Comparison of ENCODE assay signal across 16 cellular contexts in the genomic region with DNA sequence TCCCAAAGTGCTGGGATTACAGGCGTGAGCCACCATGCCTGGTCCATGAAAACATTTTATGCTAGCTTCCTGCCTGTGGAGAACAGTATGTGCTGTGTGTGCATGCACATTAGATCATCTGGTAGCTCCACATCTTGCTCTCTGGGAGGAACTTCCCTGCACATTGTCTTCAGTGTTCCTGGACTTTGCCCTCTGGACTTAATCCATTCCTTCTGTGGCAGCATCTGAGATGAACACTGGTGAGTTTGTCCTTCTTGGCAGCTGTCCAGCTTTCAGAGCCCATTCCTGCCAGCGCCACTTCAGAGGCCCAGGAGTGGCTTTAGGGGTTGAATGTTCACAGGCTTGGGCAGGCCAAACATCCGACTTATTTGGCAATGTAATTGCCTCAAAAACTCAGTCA.
DNase-seq lines count a peak whose midpoint lies in the region; ATAC-seq and TF ChIP-seq lines count a peak whose summit lies in the region.
"Had no signal": no experiment of that assay in that cellular context is flagged by ENCODE, and none has a peak within 500 bp of the region (broad histone marks: within the 10 kb centered on the region; RNA-seq: fewer than 3 reads in every experiment).

No MANE protein-coding gene starts in this region.

- no peak overlapping the region for H2BK120ac ChIP-seq in neuronal stem cell (ENCODE audit: low read depth, low read length)

- no peak overlapping the region for H3K27ac ChIP-seq in neuronal stem cell (replicated peaks; ENCODE audit: low read length)
- H3K27ac ChIP-seq in right atrium auricular region, result no peak overlapping the region
- H3K27ac ChIP-seq: esophagus squamous epithelium, heart left ventricle, tibial nerve had no signal

- no peak overlapping the region for H3K4ac ChIP-seq in neuronal stem cell (ENCODE audit: low read length)

- peaks cover 0 to 7% (median 0%) of the 10 kb centered on the region in 3 experiments for H3K27me3 ChIP-seq in neuronal stem cell (ENCODE audit: control insufficient read depth in 3 of 3, insufficient read depth in 3 of 3, low read depth in 1 of 3, low read length in 3 of 3)
- H3K27me3 ChIP-seq in right atrium auricular region, result no peaks in the 10 kb centered on the region
- H3K27me3 ChIP-seq: esophagus squamous epithelium, tibial nerve had no signal

- H2BK12ac ChIP-seq in neuronal stem cell (ENCODE audit: low read length), result no peak overlapping the region

- no peak overlapping the region for H2AK5ac ChIP-seq in neuronal stem cell (ENCODE audit: low read depth, low read length)

- intact Hi-C loops in left colon (cut with DNase I, micrococcal nuclease), result no loop called here

- H3K79me1 ChIP-seq in neuronal stem cell (ENCODE audit: low read depth, low read length), result no peaks in the 10 kb centered on the region

- H2BK15ac ChIP-seq in neuronal stem cell (ENCODE audit: low read length), result no peak overlapping the region

- H3K9me3 ChIP-seq in neuronal stem cell (replicated peaks in 1 of 2; ENCODE audit: control insufficient read depth in 2 of 2, insufficient read depth in 1 of 2, low read depth in 1 of 2, low read length in 2 of 2), result peaks cover 0 to 5% of the 10 kb centered on the region in 2 donors
- H3K9me3 ChIP-seq in right atrium auricular region, result peaks cover 0 to 16% of the 10 kb centered on the region in 2 donors
- H3K9me3 ChIP-seq: esophagus squamous epithelium had no signal

- H3K23ac ChIP-seq in neuronal stem cell (ENCODE audit: low read depth, low read length, poor library complexity), result no peak overlapping the region

- H4K8ac ChIP-seq in neuronal stem cell (ENCODE audit: low read depth, low read length), result no peak overlapping the region

- H4K91ac ChIP-seq in neuronal stem cell (ENCODE audit: low read depth, low read length, poor library complexity), result no peak overlapping the region

- peak; percentile 96 for ATAC-seq in left colon
- no peak for ATAC-seq in HG03045 (IDR thresholded peaks at IDR 0.05; ENCODE audit: unreplicated experiment)
- ATAC-seq: activated CD4-positive, CD25-positive, alpha-beta regulatory T cell treated with anti-CD3 and anti-CD28 coated beads, Interleukin-2, amount 50 U/mL, for 24 hours; heart left ventricle; natural killer cell had no signal

- no CpG with 5 or more reads among the region's 3 CpGs for WGBS in neuronal stem cell (ENCODE audit: extremely low coverage in 2 of 2, insufficient read length in 2 of 2, insufficient replicate concordance in 1 of 2), 2 donors

- TF ChIP-seq CTCF in right atrium auricular region (IDR thresholded peaks at IDR 0.05), result no peak

- no peak overlapping the region for H3K14ac ChIP-seq in neuronal stem cell (ENCODE audit: low read length)

- H3K4me3 ChIP-seq in neuronal stem cell (ENCODE audit: low read length in 2 of 2) (no peak overlapping the region), right atrium auricular region (no peak overlapping the region)
- H3K4me3 ChIP-seq: esophagus squamous epithelium, heart left ventricle, tibial nerve had no signal

- peaks cover 0 to 2% of the 10 kb centered on the region in 2 donors for H3K4me1 ChIP-seq in neuronal stem cell (ENCODE audit: control insufficient read depth in 2 of 2, insufficient read depth in 1 of 2, low read depth in 1 of 2, low read length in 2 of 2)
- H3K4me1 ChIP-seq in right atrium auricular region, result no peaks in the 10 kb centered on the region
- H3K4me1 ChIP-seq: esophagus squamous epithelium, heart left ventricle, tibial nerve had no signal

- no peak overlapping the region for H3K18ac ChIP-seq in neuronal stem cell (ENCODE audit: low read length)

- H3K9ac ChIP-seq in neuronal stem cell (ENCODE audit: low read depth, low read length, poor library complexity), result no peak overlapping the region

- no peaks in the 10 kb centered on the region for H3K36me3 ChIP-seq in neuronal stem cell (replicated peaks in 1 of 2; ENCODE audit: control insufficient read depth in 2 of 2, insufficient read depth in 2 of 2, low read length in 2 of 2)
- no peaks in the 10 kb centered on the region for H3K36me3 ChIP-seq in right atrium auricular region
- H3K36me3 ChIP-seq: esophagus squamous epithelium, heart left ventricle, tibial nerve had no signal

- no peak overlapping the region for H2BK5ac ChIP-seq in neuronal stem cell (ENCODE audit: low read length)

- no peak overlapping the region for H2AFZ ChIP-seq in neuronal stem cell (ENCODE audit: low read length)

- DNase-seq in DMS53 treated with DMSO at 0.1 percent for 48 hours (lab: John Stamatoyannopoulos, UW; ENCODE audit: unreplicated experiment), result peak; percentile 53
- peak; percentile 0 for DNase-seq in LHCN-M2 (ENCODE audit: low read depth)
- DNase-seq in SW480 (ENCODE audit: low spot score), result peak; percentile 20
- DNase-seq in left colon, result peak; percentile 31 to 34
- DNase-seq in SIG-M5 (lab: John Stamatoyannopoulos, UW), result no peak
- no peak for DNase-seq in neuronal stem cell (ENCODE audit: low spot score)
- no peak for DNase-seq in right atrium auricular region (ENCODE audit: low spot score)
- DNase-seq: activated naive CD8-positive, alpha-beta T cell treated with anti-CD3 and anti-CD28 coated beads, Interleukin-2, amount 10 ng/mL, durations not matched to agents 7 days and 5 days; DMS79; esophagus squamous epithelium; heart left ventricle; natural killer cell; T-helper 2 cell had no signal

- no peak overlapping the region for H3K4me2 ChIP-seq in neuronal stem cell (ENCODE audit: insufficient read depth, low read length, poor library complexity, severe bottlenecking)

Comparison
In these comparisons a context has a peak if more than half of its experiments do, and no peak if none do; other contexts are left out.
1. DNase-seq: peak in DMS53 treated with DMSO at 0.1 percent for 48 hours (single experiment), LHCN-M2 (single experiment), SW480 (single experiment) and left colon (2 of 2); none in SIG-M5 (single experiment), neuronal stem cell (single experiment) and right atrium auricular region (single experiment).